14 cellular contexts compared by ENCODE assay signal in genomic region chr10:71246591-71247143, GRCh38. TPM values are rescaled to one million over a fixed set of nuclear protein-coding genes. Genes with fewer than 3 reads are reported as not detected.
DNase-seq lines count a peak whose midpoint lies in the region; ATAC-seq and TF ChIP-seq lines count a peak whose summit lies in the region.
"Had no signal": no experiment of that assay in that cellular context is flagged by ENCODE, and none has a peak within 500 bp of the region (broad histone marks: within the 10 kb centered on the region; RNA-seq: fewer than 3 reads in every experiment).

No MANE protein-coding gene starts in this region.

- H3K27ac ChIP-seq in RWPE2 (ENCODE audit: poor library complexity, severe bottlenecking) (peak overlapping the region; percentile 91), heart right ventricle (peak overlapping the region in 6 of 10 donors; percentile 23 to 80 (median 58)), sigmoid colon (no peak overlapping the region)

- no peaks in the 10 kb centered on the region for H3K27me3 ChIP-seq in RWPE2 (ENCODE audit: insufficient read depth, poor library complexity, severe bottlenecking)
- H3K27me3 ChIP-seq in heart right ventricle: no peaks in the 10 kb centered on the region
- H3K27me3 ChIP-seq in sigmoid colon: no peaks in the 10 kb centered on the region

- 60 to 75% methylated on average over 11 of the region's 11 CpGs for whole genome bisulfite sequencing in heart right ventricle, 2 donors
- 10 to 60% methylated on average over 11 of the region's 11 CpGs for WGBS in sigmoid colon, 2 donors

- DNase-seq in KBM-7 (peak; percentile 54), RWPE2 (ENCODE audit: low spot score) (peak; percentile 98), heart right ventricle (no peak), sigmoid colon (peak; percentile 60), C1 segment of cervical spinal cord (lab: John Stamatoyannopoulos, UW) (no peak), AG20443 (ENCODE audit: low spot score) (no peak)
- no peak for DNase-seq in activated CD8-positive, alpha-beta T cell treated with anti-CD3 and anti-CD28 coated beads for 36 hours
- DNase-seq: amygdala; DMS79; immature natural killer cell; NCI-H345; stimulated activated CD4-positive, alpha-beta T cell treated with anti-CD3 and anti-CD28 coated beads, Interleukin-4, amount 100 ng/mL, for 4 hours had no signal

- no peaks in the 10 kb centered on the region for H3K27me3 Mint-ChIP-seq in activated CD8-positive, alpha-beta T cell treated with anti-CD3 and anti-CD28 coated beads for 36 hours

- H3K4me3 ChIP-seq in RWPE2 (ENCODE audit: severe bottlenecking) (no peak overlapping the region), heart right ventricle (no peak overlapping the region), sigmoid colon (no peak overlapping the region)

- TF ChIP-seq POLR2A in sigmoid colon (IDR thresholded peaks at IDR 0.05): peak in 1 of 2 donors; percentile 44

- H3K4me3 Mint-ChIP-seq in activated CD8-positive, alpha-beta T cell treated with anti-CD3 and anti-CD28 coated beads for 36 hours: no peak overlapping the region
- H3K4me3 Mint-ChIP-seq: immature natural killer cell; T-helper 1 cell treated with Interleukin-12 subunit alpha and Interleukin-12 subunit beta and Interleukin-4 antibody, amounts not matched to agents 30 μg/mL and 1 μg/mL, for 36 hours had no signal

- ATAC-seq in RWPE2 (ENCODE audit: low read depth): peak; percentile 88
- ATAC-seq in heart right ventricle: no peak
- no peak for ATAC-seq in HG03045 (IDR thresholded peaks at IDR 0.05; ENCODE audit: unreplicated experiment)
- no peak for ATAC-seq in activated CD8-positive, alpha-beta T cell treated with anti-CD3 and anti-CD28 coated beads for 36 hours

- POLR2A ChIA-PET in activated CD8-positive, alpha-beta T cell treated with anti-CD3 and anti-CD28 coated beads for 36 hours (lab: Charles Lee): no interaction called here

- H3K36me3 Mint-ChIP-seq in activated CD8-positive, alpha-beta T cell treated with anti-CD3 and anti-CD28 coated beads for 36 hours (ENCODE audit: low read depth): no peaks in the 10 kb centered on the region
- H3K36me3 Mint-ChIP-seq: immature natural killer cell had no signal

- no peaks in the 10 kb centered on the region for H3K4me1 Mint-ChIP-seq in activated CD8-positive, alpha-beta T cell treated with anti-CD3 and anti-CD28 coated beads for 36 hours (ENCODE audit: low read depth)
- H3K4me1 Mint-ChIP-seq: immature natural killer cell had no signal

- H3K9me3 Mint-ChIP-seq in activated CD8-positive, alpha-beta T cell treated with anti-CD3 and anti-CD28 coated beads for 36 hours: no peaks in the 10 kb centered on the region
- H3K9me3 Mint-ChIP-seq: immature natural killer cell; T-helper 1 cell treated with Interleukin-12 subunit alpha and Interleukin-12 subunit beta and Interleukin-4 antibody, amounts not matched to agents 30 μg/mL and 1 μg/mL, for 36 hours had no signal

- in situ Hi-C loops in KBM-7 (cut with MboI; ENCODE audit: low pct_unique_long_range_greater_than_20kb, low sequenced_read_pairs): no loop called here

- H3K36me3 ChIP-seq in RWPE2 (ENCODE audit: low read depth) (no peaks in the 10 kb centered on the region), heart right ventricle (no peaks in the 10 kb centered on the region), sigmoid colon (no peaks in the 10 kb centered on the region)

- no peak for TF ChIP-seq CTCF in RWPE2 (IDR thresholded peaks at IDR 0.05; ENCODE audit: poor library complexity, severe bottlenecking)
- TF ChIP-seq CTCF in heart right ventricle (IDR thresholded peaks at IDR 0.05): no peak
- no peak for TF ChIP-seq CTCF in sigmoid colon (IDR thresholded peaks at IDR 0.05)
- no peak for TF ChIP-seq CTCF in activated CD8-positive, alpha-beta T cell treated with anti-CD3 and anti-CD28 coated beads for 36 hours (IDR thresholded peaks at IDR 0.05)

- H3K4me1 ChIP-seq in RWPE2 (ENCODE audit: insufficient read depth, poor library complexity, severe bottlenecking): peaks cover 52% of the 10 kb centered on the region
- H3K4me1 ChIP-seq in heart right ventricle: peaks cover 64 to 100% (median 85%) of the 10 kb centered on the region in 9 donors
- H3K4me1 ChIP-seq in sigmoid colon: peaks cover 0 to 22% (median 17%) of the 10 kb centered on the region in 4 donors

- CTCF ChIA-PET in activated CD8-positive, alpha-beta T cell treated with anti-CD3 and anti-CD28 coated beads for 36 hours (lab: Charles Lee): no interaction called here

- no peak overlapping the region for H3K27ac Mint-ChIP-seq in activated CD8-positive, alpha-beta T cell treated with anti-CD3 and anti-CD28 coated beads for 36 hours
- H3K27ac Mint-ChIP-seq: immature natural killer cell; T-helper 1 cell treated with Interleukin-12 subunit alpha and Interleukin-12 subunit beta and Interleukin-4 antibody, amounts not matched to agents 30 μg/mL and 1 μg/mL, for 36 hours had no signal

- no peak for TF ChIP-seq EP300 in sigmoid colon (IDR thresholded peaks at IDR 0.05)

- no peaks in the 10 kb centered on the region for H3K9me3 ChIP-seq in RWPE2 (ENCODE audit: severe bottlenecking)
- H3K9me3 ChIP-seq in heart right ventricle: no peaks in the 10 kb centered on the region
- no peaks in the 10 kb centered on the region for H3K9me3 ChIP-seq in sigmoid colon

- intact Hi-C loops in heart right ventricle (cut with DNase I): no loop called here
- intact Hi-C loops in sigmoid colon (cut with DNase I): no loop called here
- intact Hi-C loops in activated CD8-positive, alpha-beta T cell treated with anti-CD3 and anti-CD28 coated beads for 36 hours (cut with micrococcal nuclease): no loop called here

RNA-seq across cellular contexts. Expression of gene UNC5B, which starts 34.3 kb away (rescaled TPM):
- 10 to 100 TPM in 9 of 10 donors, 1 to 10 TPM in 1; 9.0 to 20.6 (median 12.5) TPM for total RNA-seq in heart right ventricle
- 1 to 10 TPM; 3.3 to 5.9 TPM for polyA plus RNA-seq in heart right ventricle
- 1 to 10 TPM; 1.4 to 3.0 (median 1.7) TPM for total RNA-seq in sigmoid colon
- 10 to 100 TPM in 1 of 3 donors, 1 to 10 TPM in 2; 1.8 to 12.7 (median 2.8) TPM for polyA plus RNA-seq in sigmoid colon
- total RNA-seq in activated CD8-positive, alpha-beta T cell treated with anti-CD3 and anti-CD28 coated beads for 36 hours: under 1 TPM; 0.07 TPM

Comparison
In these comparisons a context has a peak if more than half of its experiments do, and no peak if none do; other contexts are left out.
1. DNase-seq: peak in KBM-7 (single experiment), RWPE2 (single experiment) and sigmoid colon (single experiment); none in heart right ventricle (0 of 2), C1 segment of cervical spinal cord (0 of 14), AG20443 (single experiment) and activated CD8-positive, alpha-beta T cell treated with anti-CD3 and anti-CD28 coated beads for 36 hours (single experiment).
2. H3K27ac ChIP-seq: peak in RWPE2 (single experiment) and heart right ventricle (6 of 10); none in sigmoid colon (0 of 4).